ENCODE assay signal across 14 cellular contexts in the genomic region with DNA sequence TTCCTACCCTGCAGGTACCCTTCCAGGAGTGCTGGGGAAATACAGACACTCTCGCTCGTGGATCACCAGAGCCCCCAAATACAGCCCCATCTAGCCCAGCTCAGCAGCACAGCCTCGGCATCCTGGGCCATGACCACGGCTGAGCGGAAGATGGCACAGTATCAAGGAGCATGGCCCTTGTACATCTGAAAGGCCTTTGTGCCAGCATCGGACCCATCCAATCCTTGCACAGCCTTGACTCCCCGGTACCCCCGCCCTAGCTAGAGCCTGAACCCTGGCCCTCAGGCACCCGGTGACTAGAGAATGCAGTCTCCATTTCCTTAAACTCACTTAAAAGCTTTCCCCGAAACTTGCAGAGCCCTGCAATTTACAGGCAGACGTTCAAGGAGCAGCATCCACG. TPM values are rescaled to one million over a fixed set of nuclear protein-coding genes. Genes with fewer than 3 reads are reported as not detected.
DNase-seq lines count a peak whose midpoint lies in the region; TF ChIP-seq lines count a peak whose summit lies in the region.
"Had no signal": no experiment of that assay in that cellular context is flagged by ENCODE, and none has a peak within 500 bp of the region (broad histone marks: within the 10 kb centered on the region; RNA-seq: fewer than 3 reads in every experiment).

No MANE protein-coding gene starts in this region.

- H3K4me2 ChIP-seq in osteoblast (ENCODE audit: insufficient read depth, low read length): peak overlapping the region; percentile 80

- H3K4me3 ChIP-seq in esophagus muscularis mucosa (no peak overlapping the region), osteoblast (ENCODE audit: insufficient read depth, low read length) (no peak overlapping the region), transverse colon (no peak overlapping the region)
- H3K4me3 ChIP-seq: upper lobe of left lung had no signal

- 53% methylated on average over 9 of the region's 12 CpGs for WGBS in esophagus muscularis mucosa
- 76 to 93% methylated on average over 3 to 12 of the region's 12 CpGs for WGBS in transverse colon (ENCODE audit: low coverage in 1 of 2), 2 donors

- intact Hi-C loops in esophagus muscularis mucosa (cut with DNase I): no loop called here
- intact Hi-C loops in transverse colon (cut with DNase I; ENCODE audit: low total_unique reads): no loop called here

- TF ChIP-seq EP300 in esophagus muscularis mucosa (IDR thresholded peaks at IDR 0.05): no peak
- TF ChIP-seq EP300 in transverse colon (IDR thresholded peaks at IDR 0.05; ENCODE audit: low read depth): no peak

- in situ Hi-C loops in transverse colon (cut with MboI; ENCODE audit: low pct_ligation_motif_present in 1 of 4, low pct_unique_long_range_greater_than_20kb in 1 of 4, low sequenced_read_pairs in 3 of 4): no loop called here

- H3K9me3 ChIP-seq in esophagus muscularis mucosa (no peaks in the 10 kb centered on the region), osteoblast (ENCODE audit: low read depth, low read length) (no peaks in the 10 kb centered on the region), transverse colon (no peaks in the 10 kb centered on the region)
- H3K9me3 ChIP-seq: upper lobe of left lung had no signal

- H2AFZ ChIP-seq in osteoblast (ENCODE audit: low read length): no peak overlapping the region

- peaks cover 14% of the 10 kb centered on the region for H4K20me1 ChIP-seq in osteoblast (ENCODE audit: insufficient read depth, low read length)

- peak; percentile 50 for DNase-seq in activated effector memory CD4-positive, alpha-beta T cell treated with anti-CD3 and anti-CD28 coated beads, Interleukin-2, amount 50 U/mL, for 16 hours
- no peak for DNase-seq in activated effector memory CD4-positive, alpha-beta T cell treated with Interleukin-2 at 50 U/mL for 16 hours
- no peak for DNase-seq in esophagus muscularis mucosa (ENCODE audit: extremely low spot score)
- DNase-seq in osteoblast (ENCODE audit: insufficient read length, low spot score, missing footprints): peak; percentile 62
- no peak for DNase-seq in transverse colon
- no peak for DNase-seq in medulla oblongata (ENCODE audit: extremely low spot score)
- no peak for DNase-seq in cortex of kidney (lab: John Stamatoyannopoulos, UW)
- DNase-seq in GM03348 (ENCODE audit: low spot score): no peak
- DNase-seq: activated CD8-positive, alpha-beta T cell treated with anti-CD3 and anti-CD28 coated beads for 36 hours; activated naive CD4-positive, alpha-beta T cell; effector memory CD4-positive, alpha-beta T cell; mesendoderm; NK-92 treated with Interleukin-12 subunit alpha and Interleukin-12 subunit beta, amount 100 ng/mL, for 24 hours had no signal

- H3K4me1 ChIP-seq in esophagus muscularis mucosa (peaks cover 43 to 77% (median 71%) of the 10 kb centered on the region in 4 donors), osteoblast (ENCODE audit: insufficient read depth, low read length) (peaks cover 51% of the 10 kb centered on the region), transverse colon (peaks cover 19 to 60% (median 42%) of the 10 kb centered on the region in 4 donors)

- peak overlapping the region; percentile 54 to 76 (median 59) for H3K27ac ChIP-seq in esophagus muscularis mucosa (replicated peaks in 1 of 4)
- peak overlapping the region; percentile 92 for H3K27ac ChIP-seq in osteoblast (ENCODE audit: low read depth, low read length)
- peak overlapping the region; percentile 36 to 56 (median 44) for H3K27ac ChIP-seq in transverse colon

- H3K36me3 ChIP-seq in esophagus muscularis mucosa (peaks cover 11 to 18% (median 17%) of the 10 kb centered on the region in 4 donors), osteoblast (ENCODE audit: insufficient read depth, low read length) (peaks cover 5% of the 10 kb centered on the region), transverse colon (peaks cover 0 to 13% (median 6%) of the 10 kb centered on the region in 4 donors)

- H3K79me2 ChIP-seq in osteoblast (ENCODE audit: insufficient read depth, low read length): peaks cover 65% of the 10 kb centered on the region

- TF ChIP-seq CTCF in esophagus muscularis mucosa (IDR thresholded peaks at IDR 0.05): no peak
- no peak for TF ChIP-seq CTCF in osteoblast (IDR thresholded peaks at IDR 0.05; ENCODE audit: extremely low read depth, low read depth, low read length)
- TF ChIP-seq CTCF in transverse colon (IDR thresholded peaks at IDR 0.05): no peak

- no peaks in the 10 kb centered on the region for H3K27me3 ChIP-seq in esophagus muscularis mucosa
- H3K27me3 ChIP-seq in osteoblast (ENCODE audit: insufficient read depth, low read length): no peaks in the 10 kb centered on the region
- H3K27me3 ChIP-seq in transverse colon: no peaks in the 10 kb centered on the region
- H3K27me3 ChIP-seq: upper lobe of left lung had no signal

- no peak for TF ChIP-seq POLR2A in esophagus muscularis mucosa (IDR thresholded peaks at IDR 0.05; ENCODE audit: low read depth)
- TF ChIP-seq POLR2A in transverse colon (IDR thresholded peaks at IDR 0.05): no peak

RNA-seq across cellular contexts. Expression of a gene that starts 48.7 kb away (rescaled TPM):
- total RNA-seq in esophagus muscularis mucosa: 10 to 100 TPM; 28.5 to 44.9 (median 35.8) TPM
- 16.3 and 17.7 TPM in 2 replicates for total RNA-seq in osteoblast
- total RNA-seq in transverse colon: 10 to 100 TPM; 19.4 to 37.8 (median 26.7) TPM

Comparison
In these comparisons a context has a peak if more than half of its experiments do, and no peak if none do; other contexts are left out.
1. DNase-seq: peak in activated effector memory CD4-positive, alpha-beta T cell treated with anti-CD3 and anti-CD28 coated beads, Interleukin-2, amount 50 U/mL, for 16 hours (single experiment) and osteoblast (single experiment); none in activated effector memory CD4-positive, alpha-beta T cell treated with Interleukin-2 at 50 U/mL for 16 hours (single experiment), esophagus muscularis mucosa (single experiment), transverse colon (single experiment), medulla oblongata (single experiment), cortex of kidney (single experiment) and GM03348 (single experiment).
2. Peak in every context shown above with its lines, with median percentiles within 50 percentile points of each other: H3K27ac ChIP-seq.